ENCODE assay signal across 1 cellular context in genomic region chr11:67364169-67364568, GRCh38.
TF ChIP-seq lines count a peak whose summit lies in the region.

No MANE protein-coding gene starts in this region.

TF ChIP-seq in A549, 52 proteins besides CTCF, POLR2A, EP300 and RAD21:
- TF ChIP-seq PBX3 (IDR thresholded peaks at IDR 0.05): 0 out of 2 replicates have a peak, but pooled peaks have one; percentile 15
- no peak for TF ChIP-seq CHD2 (IDR thresholded peaks at IDR 0.05; ENCODE audit: low read length, partially characterized antibody)
- TF ChIP-seq BCL3 (IDR thresholded peaks at IDR 0.05): no peak
- peak; percentile 21; the same call in 1 of the 2 replicates for TF ChIP-seq POLR2AphosphoS2 (conservative IDR thresholded peaks at IDR 0.05; ENCODE audit: low read length)
- TF ChIP-seq ESRRA (IDR thresholded peaks at IDR 0.05; ENCODE audit: borderline replicate concordance, low read length): no peak
- no peak for TF ChIP-seq HDAC2 (IDR thresholded peaks at IDR 0.05)
- TF ChIP-seq SMC3 (IDR thresholded peaks at IDR 0.05): no peak
